In genomic region chr12:116533343-116534248, GRCh38 we compare ENCODE assay signal across 8 cellular contexts. TPM values are rescaled to one million over a fixed set of nuclear protein-coding genes. Genes with fewer than 3 reads are reported as not detected.
DNase-seq lines count a peak whose midpoint lies in the region; ATAC-seq and TF ChIP-seq lines count a peak whose summit lies in the region.

No MANE protein-coding gene starts in this region.

- ATAC-seq in body of pancreas: peak; percentile 76
- no peak for ATAC-seq in GM21737 (IDR thresholded peaks at IDR 0.05; ENCODE audit: unreplicated experiment)

- WGBS in body of pancreas, 2 donors: 1% methylated on average over 21 to 32 of the region's 32 CpGs

- H3K36me3 ChIP-seq in body of pancreas (replicated peaks in 1 of 2; ENCODE audit: insufficient read depth in 1 of 2, low read depth in 2 of 2): no peaks in the 10 kb centered on the region
- H3K36me3 ChIP-seq in iPS-15b (ENCODE audit: control insufficient read depth, insufficient read depth, low read length): no peaks in the 10 kb centered on the region

- peaks cover 36% of the 10 kb centered on the region for H3K4me1 ChIP-seq in body of pancreas
- H3K4me1 ChIP-seq in iPS-15b (ENCODE audit: control insufficient read depth, insufficient read depth, low read length): peaks cover 10% of the 10 kb centered on the region

- peak; percentile 76 for DNase-seq in EL
- DNase-seq in HFF-Myc (ENCODE audit: extremely low read depth, low read depth): no peak
- DNase-seq in NCI-H2029 (lab: John Stamatoyannopoulos, UW): peak; percentile 88
- peak; percentile 79 for DNase-seq in UCSD-AML1 (lab: John Stamatoyannopoulos, UW; ENCODE audit: unreplicated experiment)
- peak; percentile 72 to 83 (median 76) for DNase-seq in body of pancreas
- DNase-seq in skeletal muscle cell (ENCODE audit: low read depth): peak; percentile 45

- no peaks in the 10 kb centered on the region for H3K27me3 ChIP-seq in body of pancreas
- H3K27me3 ChIP-seq in iPS-15b (ENCODE audit: control insufficient read depth, insufficient read depth, low read length): no peaks in the 10 kb centered on the region

- H3K9ac ChIP-seq in iPS-15b (ENCODE audit: low read depth, low read length): no peak overlapping the region

- no peaks in the 10 kb centered on the region for H3K9me3 ChIP-seq in body of pancreas
- no peaks in the 10 kb centered on the region for H3K9me3 ChIP-seq in iPS-15b (ENCODE audit: control insufficient read depth, insufficient read depth, low read length)

- H3K27ac ChIP-seq in body of pancreas: peak overlapping the region; percentile 46 to 79 (median 72)

- TF ChIP-seq POLR2A in body of pancreas (IDR thresholded peaks at IDR 0.05): no peak

- no peak for TF ChIP-seq CTCF in HFF-Myc (IDR thresholded peaks at IDR 0.05; ENCODE audit: low read depth, low read length, missing control alignments)
- TF ChIP-seq CTCF in body of pancreas (IDR thresholded peaks at IDR 0.05): no peak

- H3K4me3 ChIP-seq in HFF-Myc (replicated peaks; ENCODE audit: low read depth, low read length) (peak overlapping the region; percentile 53), body of pancreas (peak overlapping the region; percentile 8 to 46), iPS-15b (ENCODE audit: low read depth, low read length) (peak overlapping the region; percentile 74), skeletal muscle cell (ENCODE audit: low read depth, low read length) (peak overlapping the region; percentile 52)

- intact Hi-C loops in body of pancreas (cut with DNase I): loop anchor here (10.0 kb wide), 1 partner anchor 131 kb away; no protein-coding TSS in a partner anchor

RNA-seq across cellular contexts. Expression of gene MAP1LC3B2, which starts 25.6 kb away (rescaled TPM):
- not detected for total RNA-seq in body of pancreas
